In the genomic region with DNA sequence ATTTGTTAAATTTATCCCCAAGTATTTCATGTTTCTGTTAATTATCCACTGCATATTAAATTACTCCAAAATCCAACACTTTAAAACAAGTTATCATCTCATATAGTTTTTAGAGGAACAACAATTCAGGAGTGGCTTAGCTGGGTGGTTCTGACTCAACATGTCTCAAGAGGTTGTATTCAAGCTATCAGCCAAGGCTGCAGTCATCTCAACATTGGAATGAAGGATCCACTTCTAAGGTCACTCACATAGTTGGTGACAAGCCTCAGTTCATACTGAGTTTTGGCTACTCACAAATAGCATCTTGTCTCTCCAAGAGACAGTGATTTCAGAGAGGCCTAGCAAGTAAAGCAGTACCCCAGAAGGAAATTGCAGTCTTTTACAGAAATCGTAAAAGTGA, we compare ENCODE assay signal across 1 cellular context.
TF ChIP-seq lines count a peak whose summit lies in the region.

No MANE protein-coding gene starts in this region.

TF ChIP-seq in IMR-90, 13 proteins besides CTCF, POLR2A, EP300 and RAD21 (continued from another document):
- TF ChIP-seq FOS (IDR thresholded peaks at IDR 0.05; ENCODE audit: low read depth, low read length) (no peak), CEBPB (IDR thresholded peaks at IDR 0.05; ENCODE audit: low read depth, low read length) (no peak), BHLHE40 (IDR thresholded peaks at IDR 0.05; ENCODE audit: low read depth, low read length) (no peak), MXI1 (IDR thresholded peaks at IDR 0.05; ENCODE audit: borderline replicate concordance, low read depth, low read length) (no peak), MAZ (IDR thresholded peaks at IDR 0.05; ENCODE audit: borderline replicate concordance, low read depth, low read length) (no peak), RFX5 (IDR thresholded peaks at IDR 0.05; ENCODE audit: low read depth, low read length) (no peak), RCOR1 (IDR thresholded peaks at IDR 0.05; ENCODE audit: insufficient replicate concordance, low read length) (no peak), SMC3 (IDR thresholded peaks at IDR 0.05; ENCODE audit: low read depth, low read length) (no peak)
- TF ChIP-seq, protein P1, sequence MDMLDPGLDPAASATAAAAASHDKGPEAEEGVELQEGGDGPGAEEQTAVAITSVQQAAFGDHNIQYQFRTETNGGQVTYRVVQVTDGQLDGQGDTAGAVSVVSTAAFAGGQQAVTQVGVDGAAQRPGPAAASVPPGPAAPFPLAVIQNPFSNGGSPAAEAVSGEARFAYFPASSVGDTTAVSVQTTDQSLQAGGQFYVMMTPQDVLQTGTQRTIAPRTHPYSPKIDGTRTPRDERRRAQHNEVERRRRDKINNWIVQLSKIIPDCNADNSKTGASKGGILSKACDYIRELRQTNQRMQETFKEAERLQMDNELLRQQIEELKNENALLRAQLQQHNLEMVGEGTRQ (IDR thresholded peaks at IDR 0.05; ENCODE audit: low read depth, low read length) = no peak
- TF ChIP-seq, protein P2, sequence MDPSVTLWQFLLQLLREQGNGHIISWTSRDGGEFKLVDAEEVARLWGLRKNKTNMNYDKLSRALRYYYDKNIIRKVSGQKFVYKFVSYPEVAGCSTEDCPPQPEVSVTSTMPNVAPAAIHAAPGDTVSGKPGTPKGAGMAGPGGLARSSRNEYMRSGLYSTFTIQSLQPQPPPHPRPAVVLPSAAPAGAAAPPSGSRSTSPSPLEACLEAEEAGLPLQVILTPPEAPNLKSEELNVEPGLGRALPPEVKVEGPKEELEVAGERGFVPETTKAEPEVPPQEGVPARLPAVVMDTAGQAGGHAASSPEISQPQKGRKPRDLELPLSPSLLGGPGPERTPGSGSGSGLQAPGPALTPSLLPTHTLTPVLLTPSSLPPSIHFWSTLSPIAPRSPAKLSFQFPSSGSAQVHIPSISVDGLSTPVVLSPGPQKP (IDR thresholded peaks at IDR 0.05; ENCODE audit: borderline replicate concordance, low read depth, low read length) = no peak
